ENCODE assay signal across 9 cellular contexts in genomic region chr14:91230363-91231035, GRCh38. TPM values are rescaled to one million over a fixed set of nuclear protein-coding genes. Genes with fewer than 3 reads are reported as not detected.
DNase-seq lines count a peak whose midpoint lies in the region; ATAC-seq and TF ChIP-seq lines count a peak whose summit lies in the region.
"Had no signal": no experiment of that assay in that cellular context is flagged by ENCODE, and none has a peak within 500 bp of the region (broad histone marks: within the 10 kb centered on the region; RNA-seq: fewer than 3 reads in every experiment).

No MANE protein-coding gene starts in this region.

- no peak for TF ChIP-seq CTCF in PC-3 (conservative IDR thresholded peaks at IDR 0.05; ENCODE audit: low read depth, low read length)

- H4K20me1 ChIP-seq in PC-3 (ENCODE audit: low read length), result no peaks in the 10 kb centered on the region

- H3K4me3 Mint-ChIP-seq in activated CD4-positive, alpha-beta T cell treated with anti-CD3 and anti-CD28 coated beads, Interleukin-2, amount 10 ng/mL, durations not matched to agents 24 days and 14 days, result peak overlapping the region; percentile 78
- peak overlapping the region; percentile 68 for H3K4me3 Mint-ChIP-seq in central memory CD8-positive, alpha-beta T cell
- peak overlapping the region; percentile 71 for H3K4me3 Mint-ChIP-seq in stimulated activated effector memory CD8-positive, alpha-beta T cell treated with anti-CD3 and anti-CD28 coated beads, Interleukin-12 subunit alpha, Interleukin-12 subunit beta, amount 100 ng/mL, for 72 hours

- no TSS peak for BruUV-seq in PC-3 (replicated peaks; lab: Mats Ljungman, UMichigan)

- H3F3A ChIP-seq in PC-3 (ENCODE audit: low read length, unreplicated experiment), result no peaks in the 10 kb centered on the region

- peak; percentile 15; the same call in 1 of the 2 replicates for ATAC-seq in PC-3
- ATAC-seq in central memory CD8-positive, alpha-beta T cell (replicated peaks; ENCODE audit: extremely low read depth, poor library complexity, severe bottlenecking), result peak; percentile 20
- no peak for ATAC-seq in stimulated activated effector memory CD8-positive, alpha-beta T cell treated with anti-CD3 and anti-CD28 coated beads, Interleukin-12 subunit alpha, Interleukin-12 subunit beta, amount 100 ng/mL, for 72 hours

- H3K4me1 ChIP-seq in PC-3 (ENCODE audit: insufficient read depth, low read length), result peaks cover 44% of the 10 kb centered on the region

- intact Hi-C loops in activated CD4-positive, alpha-beta T cell treated with anti-CD3 and anti-CD28 coated beads, Interleukin-2, amount 10 ng/mL, durations not matched to agents 24 days and 14 days (cut with micrococcal nuclease), result no loop called here
- intact Hi-C loops in PC-3 (cut with micrococcal nuclease), result no loop called here

- no peaks in the 10 kb centered on the region for H3K36me3 ChIP-seq in PC-3 (ENCODE audit: low read depth, low read length)

- peaks cover 72% of the 10 kb centered on the region for H3K4me1 Mint-ChIP-seq in activated CD4-positive, alpha-beta T cell treated with anti-CD3 and anti-CD28 coated beads, Interleukin-2, amount 10 ng/mL, durations not matched to agents 24 days and 14 days
- peaks cover 75% of the 10 kb centered on the region for H3K4me1 Mint-ChIP-seq in central memory CD8-positive, alpha-beta T cell
- peaks cover 90% of the 10 kb centered on the region for H3K4me1 Mint-ChIP-seq in stimulated activated effector memory CD8-positive, alpha-beta T cell treated with anti-CD3 and anti-CD28 coated beads, Interleukin-12 subunit alpha, Interleukin-12 subunit beta, amount 100 ng/mL, for 72 hours

- POLR2A ChIA-PET in PC-3 (lab: Charles Lee; ENCODE audit: unreplicated experiment), result no interaction called here

- DNase-seq in activated CD4-positive, alpha-beta T cell treated with anti-CD3 and anti-CD28 coated beads, Interleukin-2, amount 10 ng/mL, durations not matched to agents 24 days and 14 days, result peak; percentile 75
- DNase-seq in activated CD4-positive, alpha-beta T cell treated with anti-CD3 and anti-CD28 coated beads for 1 hour, result no peak
- DNase-seq in PC-3 (peak; percentile 42), dermis blood vessel endothelial cell (no peak), NOMO-1 treated with DMSO at 0.1 percent for 48 hours (lab: John Stamatoyannopoulos, UW; ENCODE audit: unreplicated experiment) (no peak), mesenteric fat pad (ENCODE audit: low spot score) (no peak)
- DNase-seq in central memory CD8-positive, alpha-beta T cell (ENCODE audit: low spot score in 2 of 2), result no peak
- DNase-seq in stimulated activated effector memory CD8-positive, alpha-beta T cell treated with anti-CD3 and anti-CD28 coated beads, Interleukin-12 subunit alpha, Interleukin-12 subunit beta, amount 100 ng/mL, for 72 hours (ENCODE audit: low spot score in 2 of 2), result no peak
- DNase-seq: NCI-H526 treated with DMSO at 0.1 percent for 48 hours had no signal

- H3K9me3 ChIP-seq in PC-3 (ENCODE audit: low read length), result no peaks in the 10 kb centered on the region

- CTCF ChIA-PET in PC-3 (lab: Charles Lee), result no interaction called here

- H3K9me2 ChIP-seq in PC-3 (replicated peaks; ENCODE audit: low read length), result no peaks in the 10 kb centered on the region

- H3K27ac ChIP-seq in PC-3 (ENCODE audit: low read length), result peak overlapping the region; percentile 89

- H2AFZ ChIP-seq in PC-3 (ENCODE audit: low read length), result peak overlapping the region; percentile 64

- no peak overlapping the region for H3K4me3 ChIP-seq in PC-3 (ENCODE audit: low read length)

- H3K79me2 ChIP-seq in PC-3 (ENCODE audit: low read length), result no peaks in the 10 kb centered on the region

- no peaks in the 10 kb centered on the region for H3K27me3 Mint-ChIP-seq in activated CD4-positive, alpha-beta T cell treated with anti-CD3 and anti-CD28 coated beads, Interleukin-2, amount 10 ng/mL, durations not matched to agents 24 days and 14 days
- H3K27me3 Mint-ChIP-seq in central memory CD8-positive, alpha-beta T cell, result no peaks in the 10 kb centered on the region

- H3K9me3 Mint-ChIP-seq in activated CD4-positive, alpha-beta T cell treated with anti-CD3 and anti-CD28 coated beads, Interleukin-2, amount 10 ng/mL, durations not matched to agents 24 days and 14 days, result peaks cover 11% of the 10 kb centered on the region
- no peaks in the 10 kb centered on the region for H3K9me3 Mint-ChIP-seq in central memory CD8-positive, alpha-beta T cell
- no peaks in the 10 kb centered on the region for H3K9me3 Mint-ChIP-seq in stimulated activated effector memory CD8-positive, alpha-beta T cell treated with anti-CD3 and anti-CD28 coated beads, Interleukin-12 subunit alpha, Interleukin-12 subunit beta, amount 100 ng/mL, for 72 hours

- H3K9ac ChIP-seq in PC-3 (ENCODE audit: low read length), result no peak overlapping the region

- peak overlapping the region; percentile 29; the same call in 1 of the 2 replicates for H3K4me2 ChIP-seq in PC-3 (ENCODE audit: low read length)

- peaks cover 56% of the 10 kb centered on the region for H3K36me3 Mint-ChIP-seq in activated CD4-positive, alpha-beta T cell treated with anti-CD3 and anti-CD28 coated beads, Interleukin-2, amount 10 ng/mL, durations not matched to agents 24 days and 14 days (ENCODE audit: low read depth)
- peaks cover 30% of the 10 kb centered on the region for H3K36me3 Mint-ChIP-seq in central memory CD8-positive, alpha-beta T cell (ENCODE audit: insufficient read depth)
- peaks cover 79% of the 10 kb centered on the region for H3K36me3 Mint-ChIP-seq in stimulated activated effector memory CD8-positive, alpha-beta T cell treated with anti-CD3 and anti-CD28 coated beads, Interleukin-12 subunit alpha, Interleukin-12 subunit beta, amount 100 ng/mL, for 72 hours

- H3K27ac Mint-ChIP-seq in activated CD4-positive, alpha-beta T cell treated with anti-CD3 and anti-CD28 coated beads, Interleukin-2, amount 10 ng/mL, durations not matched to agents 24 days and 14 days, result peak overlapping the region; percentile 99
- peak overlapping the region; percentile 98 for H3K27ac Mint-ChIP-seq in central memory CD8-positive, alpha-beta T cell (ENCODE audit: low read depth)
- peak overlapping the region; percentile 95 for H3K27ac Mint-ChIP-seq in stimulated activated effector memory CD8-positive, alpha-beta T cell treated with anti-CD3 and anti-CD28 coated beads, Interleukin-12 subunit alpha, Interleukin-12 subunit beta, amount 100 ng/mL, for 72 hours

- H3K27me3 ChIP-seq in PC-3 (ENCODE audit: low read length), result no peaks in the 10 kb centered on the region

RNA-seq across cellular contexts. Expression of gene GPR68, which starts 14.0 kb away (rescaled TPM):
- 4.6 and 4.9 TPM in 2 replicates for total RNA-seq in activated CD4-positive, alpha-beta T cell treated with anti-CD3 and anti-CD28 coated beads, Interleukin-2, amount 10 ng/mL, durations not matched to agents 24 days and 14 days
- total RNA-seq in PC-3 (2014; rRNA removed) (0.35 and 1.5 TPM in 2 replicates), dermis blood vessel endothelial cell (0.74 and 1.2 TPM in 2 replicates), mesenteric fat pad (0.67 TPM)

Comparison
In these comparisons a context has a peak if more than half of its experiments do, and no peak if none do; other contexts are left out.
1. DNase-seq: peak in activated CD4-positive, alpha-beta T cell treated with anti-CD3 and anti-CD28 coated beads, Interleukin-2, amount 10 ng/mL, durations not matched to agents 24 days and 14 days (single experiment) and PC-3 (single experiment); none in activated CD4-positive, alpha-beta T cell treated with anti-CD3 and anti-CD28 coated beads for 1 hour (single experiment), central memory CD8-positive, alpha-beta T cell (0 of 2), stimulated activated effector memory CD8-positive, alpha-beta T cell treated with anti-CD3 and anti-CD28 coated beads, Interleukin-12 subunit alpha, Interleukin-12 subunit beta, amount 100 ng/mL, for 72 hours (0 of 2), dermis blood vessel endothelial cell (single experiment), NOMO-1 treated with DMSO at 0.1 percent for 48 hours (single experiment) and mesenteric fat pad (single experiment).
2. Peak in every context shown above with its lines, with median percentiles within 50 percentile points of each other: H3K27ac Mint-ChIP-seq and H3K4me3 Mint-ChIP-seq.